Comparison of ENCODE assay signal across 1 cellular context in genomic region chr1:157442065-157442464, GRCh38.
TF ChIP-seq lines count a peak whose summit lies in the region.

No MANE protein-coding gene starts in this region.

TF ChIP-seq in HepG2, 621 proteins besides CTCF, POLR2A, EP300 and RAD21 (continued from another document):
- TF ChIP-seq, protein P1, sequence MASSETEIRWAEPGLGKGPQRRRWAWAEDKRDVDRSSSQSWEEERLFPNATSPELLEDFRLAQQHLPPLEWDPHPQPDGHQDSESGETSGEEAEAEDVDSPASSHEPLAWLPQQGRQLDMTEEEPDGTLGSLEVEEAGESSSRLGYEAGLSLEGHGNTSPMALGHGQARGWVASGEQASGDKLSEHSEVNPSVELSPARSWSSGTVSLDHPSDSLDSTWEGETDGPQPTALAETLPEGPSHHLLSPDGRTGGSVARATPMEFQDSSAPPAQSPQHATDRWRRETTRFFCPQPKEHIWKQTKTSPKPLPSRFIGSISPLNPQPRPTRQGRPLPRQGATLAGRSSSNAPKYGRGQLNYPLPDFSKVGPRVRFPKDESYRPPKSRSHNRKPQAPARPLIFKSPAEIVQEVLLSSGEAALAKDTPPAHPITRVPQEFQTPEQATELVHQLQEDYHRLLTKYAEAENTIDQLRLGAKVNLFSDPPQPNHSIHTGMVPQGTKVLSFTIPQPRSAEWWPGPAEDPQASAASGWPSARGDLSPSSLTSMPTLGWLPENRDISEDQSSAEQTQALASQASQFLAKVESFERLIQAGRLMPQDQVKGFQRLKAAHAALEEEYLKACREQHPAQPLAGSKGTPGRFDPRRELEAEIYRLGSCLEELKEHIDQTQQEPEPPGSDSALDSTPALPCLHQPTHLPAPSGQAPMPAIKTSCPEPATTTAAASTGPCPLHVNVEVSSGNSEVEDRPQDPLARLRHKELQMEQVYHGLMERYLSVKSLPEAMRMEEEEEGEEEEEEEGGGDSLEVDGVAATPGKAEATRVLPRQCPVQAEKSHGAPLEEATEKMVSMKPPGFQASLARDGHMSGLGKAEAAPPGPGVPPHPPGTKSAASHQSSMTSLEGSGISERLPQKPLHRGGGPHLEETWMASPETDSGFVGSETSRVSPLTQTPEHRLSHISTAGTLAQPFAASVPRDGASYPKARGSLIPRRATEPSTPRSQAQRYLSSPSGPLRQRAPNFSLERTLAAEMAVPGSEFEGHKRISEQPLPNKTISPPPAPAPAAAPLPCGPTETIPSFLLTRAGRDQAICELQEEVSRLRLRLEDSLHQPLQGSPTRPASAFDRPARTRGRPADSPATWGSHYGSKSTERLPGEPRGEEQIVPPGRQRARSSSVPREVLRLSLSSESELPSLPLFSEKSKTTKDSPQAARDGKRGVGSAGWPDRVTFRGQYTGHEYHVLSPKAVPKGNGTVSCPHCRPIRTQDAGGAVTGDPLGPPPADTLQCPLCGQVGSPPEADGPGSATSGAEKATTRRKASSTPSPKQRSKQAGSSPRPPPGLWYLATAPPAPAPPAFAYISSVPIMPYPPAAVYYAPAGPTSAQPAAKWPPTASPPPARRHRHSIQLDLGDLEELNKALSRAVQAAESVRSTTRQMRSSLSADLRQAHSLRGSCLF (CRISPR knock-in tag; IDR thresholded peaks at IDR 0.05; ENCODE audit: borderline replicate concordance) = no peak
- TF ChIP-seq SOX6 (IDR thresholded peaks at IDR 0.05) = no peak
- peak; percentile 53; the same call in 1 of the 2 replicates for TF ChIP-seq SOX6 (CRISPR knock-in tag; IDR thresholded peaks at IDR 0.05)
- no peak for TF ChIP-seq FOXM1 (CRISPR knock-in tag; IDR thresholded peaks at IDR 0.05)
- TF ChIP-seq, protein P2, sequence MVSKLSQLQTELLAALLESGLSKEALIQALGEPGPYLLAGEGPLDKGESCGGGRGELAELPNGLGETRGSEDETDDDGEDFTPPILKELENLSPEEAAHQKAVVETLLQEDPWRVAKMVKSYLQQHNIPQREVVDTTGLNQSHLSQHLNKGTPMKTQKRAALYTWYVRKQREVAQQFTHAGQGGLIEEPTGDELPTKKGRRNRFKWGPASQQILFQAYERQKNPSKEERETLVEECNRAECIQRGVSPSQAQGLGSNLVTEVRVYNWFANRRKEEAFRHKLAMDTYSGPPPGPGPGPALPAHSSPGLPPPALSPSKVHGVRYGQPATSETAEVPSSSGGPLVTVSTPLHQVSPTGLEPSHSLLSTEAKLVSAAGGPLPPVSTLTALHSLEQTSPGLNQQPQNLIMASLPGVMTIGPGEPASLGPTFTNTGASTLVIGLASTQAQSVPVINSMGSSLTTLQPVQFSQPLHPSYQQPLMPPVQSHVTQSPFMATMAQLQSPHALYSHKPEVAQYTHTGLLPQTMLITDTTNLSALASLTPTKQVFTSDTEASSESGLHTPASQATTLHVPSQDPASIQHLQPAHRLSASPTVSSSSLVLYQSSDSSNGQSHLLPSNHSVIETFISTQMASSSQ (IDR thresholded peaks at IDR 0.05; ENCODE audit: low read depth) = peak; percentile 83
- TF ChIP-seq, protein P2 (CRISPR knock-in tag; IDR thresholded peaks at IDR 0.05; ENCODE audit: borderline replicate concordance) = peak; percentile 81; the same call in 1 of the 2 replicates
- no peak for TF ChIP-seq DRAP1 (CRISPR knock-in tag; IDR thresholded peaks at IDR 0.05)
- TF ChIP-seq ZNF549 (CRISPR knock-in tag; IDR thresholded peaks at IDR 0.05) = no peak
- no peak for TF ChIP-seq ZNF83 (CRISPR knock-in tag; IDR thresholded peaks at IDR 0.05; ENCODE audit: borderline replicate concordance)
- TF ChIP-seq HNF4G (IDR thresholded peaks at IDR 0.05; ENCODE audit: borderline replicate concordance, low read depth, low read length) = no peak
- no peak for TF ChIP-seq HNF4G (CRISPR knock-in tag; IDR thresholded peaks at IDR 0.05; ENCODE audit: borderline replicate concordance, low read depth)
- TF ChIP-seq, protein P3, sequence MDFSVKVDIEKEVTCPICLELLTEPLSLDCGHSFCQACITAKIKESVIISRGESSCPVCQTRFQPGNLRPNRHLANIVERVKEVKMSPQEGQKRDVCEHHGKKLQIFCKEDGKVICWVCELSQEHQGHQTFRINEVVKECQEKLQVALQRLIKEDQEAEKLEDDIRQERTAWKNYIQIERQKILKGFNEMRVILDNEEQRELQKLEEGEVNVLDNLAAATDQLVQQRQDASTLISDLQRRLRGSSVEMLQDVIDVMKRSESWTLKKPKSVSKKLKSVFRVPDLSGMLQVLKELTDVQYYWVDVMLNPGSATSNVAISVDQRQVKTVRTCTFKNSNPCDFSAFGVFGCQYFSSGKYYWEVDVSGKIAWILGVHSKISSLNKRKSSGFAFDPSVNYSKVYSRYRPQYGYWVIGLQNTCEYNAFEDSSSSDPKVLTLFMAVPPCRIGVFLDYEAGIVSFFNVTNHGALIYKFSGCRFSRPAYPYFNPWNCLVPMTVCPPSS (IDR thresholded peaks at IDR 0.05) = no peak
- TF ChIP-seq YY1 (IDR thresholded peaks at IDR 0.05; ENCODE audit: insufficient read depth, insufficient replicate concordance, low read depth, low read length) = no peak
- TF ChIP-seq ZNF550 (CRISPR knock-in tag; IDR thresholded peaks at IDR 0.05; ENCODE audit: borderline replicate concordance) = no peak
- TF ChIP-seq FLYWCH1 (CRISPR knock-in tag; IDR thresholded peaks at IDR 0.05) = no peak
- TF ChIP-seq, protein P4, sequence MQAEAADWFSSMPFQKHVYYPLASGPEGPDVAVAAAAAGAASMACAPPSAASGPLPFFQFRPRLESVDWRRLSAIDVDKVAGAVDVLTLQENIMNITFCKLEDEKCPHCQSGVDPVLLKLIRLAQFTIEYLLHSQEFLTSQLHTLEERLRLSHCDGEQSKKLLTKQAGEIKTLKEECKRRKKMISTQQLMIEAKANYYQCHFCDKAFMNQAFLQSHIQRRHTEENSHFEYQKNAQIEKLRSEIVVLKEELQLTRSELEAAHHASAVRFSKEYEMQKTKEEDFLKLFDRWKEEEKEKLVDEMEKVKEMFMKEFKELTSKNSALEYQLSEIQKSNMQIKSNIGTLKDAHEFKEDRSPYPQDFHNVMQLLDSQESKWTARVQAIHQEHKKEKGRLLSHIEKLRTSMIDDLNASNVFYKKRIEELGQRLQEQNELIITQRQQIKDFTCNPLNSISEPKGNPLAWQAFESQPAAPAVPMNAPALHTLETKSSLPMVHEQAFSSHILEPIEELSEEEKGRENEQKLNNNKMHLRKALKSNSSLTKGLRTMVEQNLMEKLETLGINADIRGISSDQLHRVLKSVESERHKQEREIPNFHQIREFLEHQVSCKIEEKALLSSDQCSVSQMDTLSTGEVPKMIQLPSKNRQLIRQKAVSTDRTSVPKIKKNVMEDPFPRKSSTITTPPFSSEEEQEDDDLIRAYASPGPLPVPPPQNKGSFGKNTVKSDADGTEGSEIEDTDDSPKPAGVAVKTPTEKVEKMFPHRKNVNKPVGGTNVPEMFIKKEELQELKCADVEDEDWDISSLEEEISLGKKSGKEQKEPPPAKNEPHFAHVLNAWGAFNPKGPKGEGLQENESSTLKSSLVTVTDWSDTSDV (CRISPR knock-in tag; IDR thresholded peaks at IDR 0.05) = no peak
- no peak for TF ChIP-seq ZNF773 (CRISPR knock-in tag; IDR thresholded peaks at IDR 0.05; ENCODE audit: borderline replicate concordance)
- TF ChIP-seq ZNF629 (CRISPR knock-in tag; conservative IDR thresholded peaks at IDR 0.05) = no peak
- peak; percentile 28; the same call in 1 of the 2 replicates for TF ChIP-seq MIXL1 (CRISPR knock-in tag; IDR thresholded peaks at IDR 0.05)
- no peak for TF ChIP-seq ZNF263 (CRISPR knock-in tag; IDR thresholded peaks at IDR 0.05)
- no peak for TF ChIP-seq NFATC3 (CRISPR knock-in tag; IDR thresholded peaks at IDR 0.05)
- no peak for TF ChIP-seq NR1H2 (CRISPR knock-in tag; IDR thresholded peaks at IDR 0.05; ENCODE audit: borderline replicate concordance, low read depth)
- TF ChIP-seq ZFY (CRISPR knock-in tag; IDR thresholded peaks at IDR 0.05) = peak; percentile 56
- TF ChIP-seq ZBTB8A (CRISPR knock-in tag; IDR thresholded peaks at IDR 0.05; ENCODE audit: borderline replicate concordance, low read depth) = no peak
- TF ChIP-seq ARHGAP35 (CRISPR knock-in tag; IDR thresholded peaks at IDR 0.05; ENCODE audit: borderline replicate concordance) = no peak
- TF ChIP-seq SMC3 (IDR thresholded peaks at IDR 0.05; ENCODE audit: low read length) = no peak
- no peak for TF ChIP-seq POGZ (CRISPR knock-in tag; IDR thresholded peaks at IDR 0.05)
- TF ChIP-seq ZBTB44 (CRISPR knock-in tag; IDR thresholded peaks at IDR 0.05) = no peak
- no peak for TF ChIP-seq KAT7 (CRISPR knock-in tag; IDR thresholded peaks at IDR 0.05; ENCODE audit: borderline replicate concordance)
- no peak for TF ChIP-seq ZFP41 (CRISPR knock-in tag; IDR thresholded peaks at IDR 0.05; ENCODE audit: borderline replicate concordance)
- peak; percentile 51; the same call in 1 of the 2 replicates for TF ChIP-seq ZNF644 (CRISPR knock-in tag; IDR thresholded peaks at IDR 0.05; ENCODE audit: low read depth)
- no peak for TF ChIP-seq ZNF720 (CRISPR knock-in tag; IDR thresholded peaks at IDR 0.05)
- TF ChIP-seq, protein P5, sequence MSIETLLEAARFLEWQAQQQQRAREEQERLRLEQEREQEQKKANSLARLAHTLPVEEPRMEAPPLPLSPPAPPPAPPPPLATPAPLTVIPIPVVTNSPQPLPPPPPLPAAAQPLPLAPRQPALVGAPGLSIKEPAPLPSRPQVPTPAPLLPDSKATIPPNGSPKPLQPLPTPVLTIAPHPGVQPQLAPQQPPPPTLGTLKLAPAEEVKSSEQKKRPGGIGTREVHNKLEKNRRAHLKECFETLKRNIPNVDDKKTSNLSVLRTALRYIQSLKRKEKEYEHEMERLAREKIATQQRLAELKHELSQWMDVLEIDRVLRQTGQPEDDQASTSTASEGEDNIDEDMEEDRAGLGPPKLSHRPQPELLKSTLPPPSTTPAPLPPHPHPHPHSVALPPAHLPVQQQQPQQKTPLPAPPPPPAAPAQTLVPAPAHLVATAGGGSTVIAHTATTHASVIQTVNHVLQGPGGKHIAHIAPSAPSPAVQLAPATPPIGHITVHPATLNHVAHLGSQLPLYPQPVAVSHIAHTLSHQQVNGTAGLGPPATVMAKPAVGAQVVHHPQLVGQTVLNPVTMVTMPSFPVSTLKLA (IDR thresholded peaks at IDR 0.05) = no peak
- TF ChIP-seq ZNF383 (CRISPR knock-in tag; IDR thresholded peaks at IDR 0.05; ENCODE audit: borderline replicate concordance) = no peak
- TF ChIP-seq, protein P6, sequence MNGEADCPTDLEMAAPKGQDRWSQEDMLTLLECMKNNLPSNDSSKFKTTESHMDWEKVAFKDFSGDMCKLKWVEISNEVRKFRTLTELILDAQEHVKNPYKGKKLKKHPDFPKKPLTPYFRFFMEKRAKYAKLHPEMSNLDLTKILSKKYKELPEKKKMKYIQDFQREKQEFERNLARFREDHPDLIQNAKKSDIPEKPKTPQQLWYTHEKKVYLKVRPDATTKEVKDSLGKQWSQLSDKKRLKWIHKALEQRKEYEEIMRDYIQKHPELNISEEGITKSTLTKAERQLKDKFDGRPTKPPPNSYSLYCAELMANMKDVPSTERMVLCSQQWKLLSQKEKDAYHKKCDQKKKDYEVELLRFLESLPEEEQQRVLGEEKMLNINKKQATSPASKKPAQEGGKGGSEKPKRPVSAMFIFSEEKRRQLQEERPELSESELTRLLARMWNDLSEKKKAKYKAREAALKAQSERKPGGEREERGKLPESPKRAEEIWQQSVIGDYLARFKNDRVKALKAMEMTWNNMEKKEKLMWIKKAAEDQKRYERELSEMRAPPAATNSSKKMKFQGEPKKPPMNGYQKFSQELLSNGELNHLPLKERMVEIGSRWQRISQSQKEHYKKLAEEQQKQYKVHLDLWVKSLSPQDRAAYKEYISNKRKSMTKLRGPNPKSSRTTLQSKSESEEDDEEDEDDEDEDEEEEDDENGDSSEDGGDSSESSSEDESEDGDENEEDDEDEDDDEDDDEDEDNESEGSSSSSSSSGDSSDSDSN (CRISPR knock-in tag; IDR thresholded peaks at IDR 0.05) = no peak
- TF ChIP-seq ZNF558 (CRISPR knock-in tag; IDR thresholded peaks at IDR 0.05; ENCODE audit: borderline replicate concordance) = no peak
